17 cellular contexts compared by ENCODE assay signal in the genomic region with DNA sequence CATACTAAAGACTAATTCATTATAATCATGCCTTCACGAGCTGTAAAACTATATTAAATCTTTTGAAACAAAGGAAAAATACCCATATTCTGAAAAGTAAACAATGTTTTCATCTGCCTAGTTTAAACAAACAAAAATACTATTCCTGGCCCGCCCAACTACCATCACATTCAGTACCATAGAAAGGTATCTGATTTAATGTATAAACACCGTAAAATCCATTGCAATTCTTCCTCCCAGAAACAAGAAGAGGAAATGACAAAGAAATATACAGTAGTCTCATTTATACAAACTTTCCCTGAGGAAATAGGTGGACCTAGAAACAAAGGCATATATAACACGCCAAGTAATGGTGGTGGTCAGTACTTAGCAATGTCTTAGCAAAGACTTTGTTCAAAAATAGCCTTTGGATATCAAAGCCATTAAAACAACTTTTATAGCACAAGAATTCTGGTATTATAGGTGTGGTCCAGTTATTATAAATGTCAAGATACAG.
DNase-seq lines count a peak whose midpoint lies in the region; ATAC-seq, FAIRE-seq and TF ChIP-seq lines count a peak whose summit lies in the region.
"Had no signal": no experiment of that assay in that cellular context is flagged by ENCODE, and none has a peak within 500 bp of the region (broad histone marks: within the 10 kb centered on the region; RNA-seq: fewer than 3 reads in every experiment).

No MANE protein-coding gene starts in this region.

- POLR2A ChIA-PET in HepG2 (lab: Yijun Ruan, JAX): no interaction called here

- CTCF ChIA-PET in HepG2 (lab: Yijun Ruan, JAX; ENCODE audit: low intra/inter-chr PET ratio, low total read pairs): no interaction called here

- H3K36me3 Mint-ChIP-seq in endothelial cell (ENCODE audit: low read depth, unreplicated experiment): no peaks in the 10 kb centered on the region
- H3K36me3 Mint-ChIP-seq: IgD-negative memory B cell had no signal

- H3K4me1 Mint-ChIP-seq in endothelial cell (ENCODE audit: unreplicated experiment): peaks cover 19% of the 10 kb centered on the region

- no peak overlapping the region for H2AFZ ChIP-seq in HepG2 (ENCODE audit: low read length)
- H2AFZ ChIP-seq: GM23338 had no signal

- H3K27ac ChIP-seq in HepG2 (ENCODE audit: extremely low read length, insufficient read depth, low read length): no peak overlapping the region
- H3K27ac ChIP-seq in right lobe of liver: no peak overlapping the region
- no peak overlapping the region for H3K27ac ChIP-seq in gastrocnemius medialis

- H3K9ac ChIP-seq in HepG2 (ENCODE audit: insufficient read depth, low read depth, low read length): no peak overlapping the region

- TF ChIP-seq RAD21 in HepG2 (CRISPR knock-in tag; IDR thresholded peaks at IDR 0.05): no peak

- peaks cover 85% of the 10 kb centered on the region for H3K79me2 ChIP-seq in HepG2 (ENCODE audit: insufficient read depth, low read length)

- no peak overlapping the region for H3K4me3 Mint-ChIP-seq in endothelial cell (ENCODE audit: unreplicated experiment)
- H3K4me3 Mint-ChIP-seq: B cell; CD4-positive, alpha-beta T cell; GM23338; H9; IgD-negative memory B cell had no signal

- no peaks in the 10 kb centered on the region for H3K27me3 Mint-ChIP-seq in endothelial cell (ENCODE audit: unreplicated experiment)
- H3K27me3 Mint-ChIP-seq: B cell; CD4-positive, alpha-beta T cell; IgD-negative memory B cell had no signal

- no peak overlapping the region for H3K4me2 ChIP-seq in HepG2 (ENCODE audit: low read depth, low read length)
- H3K4me2 ChIP-seq: GM23338 had no signal

- H3K36me3 ChIP-seq in HepG2 (replicated peaks in 1 of 2; ENCODE audit: control insufficient read depth in 1 of 2, insufficient read depth in 2 of 2, low read length in 2 of 2) (no peaks in the 10 kb centered on the region; a peak in 1 of 5 replicates), right lobe of liver (no peaks in the 10 kb centered on the region), gastrocnemius medialis (no peaks in the 10 kb centered on the region)

- WGBS in HepG2 (ENCODE audit: low lambda C conversion rate): 97% methylated on average over 4 of the region's 4 CpGs
- 78% methylated on average over 4 of the region's 4 CpGs for WGBS in right lobe of liver (ENCODE audit: insufficient coverage, low coverage, low lambda C conversion rate, missing lambda C conversion rate)

- H4K20me1 ChIP-seq in HepG2 (ENCODE audit: insufficient read depth, low read length): no peaks in the 10 kb centered on the region

- H3K9me3 ChIP-seq in HepG2 (ENCODE audit: low read length) (no peaks in the 10 kb centered on the region), right lobe of liver (no peaks in the 10 kb centered on the region), gastrocnemius medialis (no peaks in the 10 kb centered on the region)

- ATAC-seq in HepG2 (no peak), right lobe of liver (no peak), gastrocnemius medialis (no peak)
- ATAC-seq: GM12878, GM23338 had no signal

- no peak for TF ChIP-seq CTCF in HepG2 (CRISPR knock-in tag; IDR thresholded peaks at IDR 0.05)
- TF ChIP-seq CTCF in right lobe of liver (IDR thresholded peaks at IDR 0.05): no peak
- TF ChIP-seq CTCF in endothelial cell (IDR thresholded peaks at IDR 0.05; ENCODE audit: unreplicated experiment): no peak
- no peak for TF ChIP-seq CTCF in gastrocnemius medialis (IDR thresholded peaks at IDR 0.05 in 4 of 5, conservative IDR thresholded peaks at IDR 0.05 in 1 of 5)

- intact Hi-C loops in HepG2 (cut with micrococcal nuclease; ENCODE audit: unreplicated experiment): no loop called here
- intact Hi-C loops in right lobe of liver (cut with DNase I): no loop called here
- intact Hi-C loops in gastrocnemius medialis (cut with DNase I; ENCODE audit: low total_unique reads): no loop called here

- no TSS peak for BruUV-seq in HepG2 (replicated peaks; lab: Mats Ljungman, UMichigan)

- H3K27me3 ChIP-seq in HepG2 (ENCODE audit: control insufficient read depth in 1 of 2, insufficient read depth in 2 of 2, low read length in 2 of 2) (no peaks in the 10 kb centered on the region), right lobe of liver (no peaks in the 10 kb centered on the region), gastrocnemius medialis (no peaks in the 10 kb centered on the region)

- no peaks in the 10 kb centered on the region for H3K9me3 Mint-ChIP-seq in endothelial cell (ENCODE audit: unreplicated experiment)
- H3K9me3 Mint-ChIP-seq: CD4-positive, alpha-beta T cell; GM23338; H9; IgD-negative memory B cell had no signal

- TF ChIP-seq POLR2A in HepG2 (IDR thresholded peaks at IDR 0.05; ENCODE audit: insufficient read depth in 1 of 2, low read depth in 2 of 2, low read length in 2 of 2) (no peak), right lobe of liver (IDR thresholded peaks at IDR 0.05) (no peak), gastrocnemius medialis (IDR thresholded peaks at IDR 0.05) (no peak)

- no peak for TF ChIP-seq EP300 in HepG2 (IDR thresholded peaks at IDR 0.05; ENCODE audit: low read depth in 2 of 2, low read length in 2 of 2)
- TF ChIP-seq EP300 in HepG2 (CRISPR knock-in tag; IDR thresholded peaks at IDR 0.05; ENCODE audit: borderline replicate concordance): no peak

- in situ Hi-C loops in HepG2 (cut with HindIII; ENCODE audit: extremely low pct_ligation_motif_present, low pct_unique_long_range_greater_than_20kb): no loop called here
- in situ Hi-C loops in gastrocnemius medialis (cut with MboI; ENCODE audit: low sequenced_read_pairs in 4 of 4): no loop called here

- H3K4me3 ChIP-seq in HepG2 (replicated peaks in 1 of 3; ENCODE audit: insufficient read depth in 1 of 3, low read depth in 2 of 3, low read length in 3 of 3) (no peak overlapping the region), right lobe of liver (no peak overlapping the region), gastrocnemius medialis (no peak overlapping the region)
- H3K4me3 ChIP-seq: GM12878, GM23338 had no signal

- H3K27ac Mint-ChIP-seq in endothelial cell (ENCODE audit: unreplicated experiment): peak overlapping the region; percentile 22
- H3K27ac Mint-ChIP-seq: B cell; CD4-positive, alpha-beta T cell; GM23338; H9; IgD-negative memory B cell had no signal

- H3K4me1 ChIP-seq in HepG2 (ENCODE audit: insufficient read depth, low read length): peaks cover 44% of the 10 kb centered on the region
- H3K4me1 ChIP-seq in right lobe of liver: peaks cover 0 to 35% (median under 1%) of the 10 kb centered on the region in 4 donors
- no peaks in the 10 kb centered on the region for H3K4me1 ChIP-seq in gastrocnemius medialis

- DNase-seq in HepG2 (ENCODE audit: low spot score) (no peak), right lobe of liver (no peak), endothelial cell (ENCODE audit: low spot score) (no peak), pulmonary artery endothelial cell (ENCODE audit: low read depth, low spot score) (peak; percentile 19), gastrocnemius medialis (no peak), middle frontal gyrus (ENCODE audit: extremely low spot score, low spot score) (no peak)
- DNase-seq in activated CD8-positive, alpha-beta memory T cell treated with anti-CD3 and anti-CD28 coated beads, Interleukin-2, amount 50 U/mL, for 48 hours: no peak
- DNase-seq: C1 segment of cervical spinal cord; Calu3; CD4-positive, alpha-beta T cell; DMS79; H9 had no signal

- FAIRE-seq in HepG2 (lab: Jason Lieb, UNC): no peak
- FAIRE-seq: GM12878, GM18507 had no signal

TF ChIP-seq in HepG2, 621 proteins besides CTCF, POLR2A, EP300 and RAD21:
- TF ChIP-seq RFX1 (IDR thresholded peaks at IDR 0.05) (no peak), FOXA1 (IDR thresholded peaks at IDR 0.05) (peak; percentile 30; the same call in 1 of the 2 replicates), FOXA1 (CRISPR knock-in tag; IDR thresholded peaks at IDR 0.05) (no peak), ZNF879 (CRISPR knock-in tag; IDR thresholded peaks at IDR 0.05) (no peak)
